Comparison of ENCODE assay signal across 1 cellular context in the genomic region with DNA sequence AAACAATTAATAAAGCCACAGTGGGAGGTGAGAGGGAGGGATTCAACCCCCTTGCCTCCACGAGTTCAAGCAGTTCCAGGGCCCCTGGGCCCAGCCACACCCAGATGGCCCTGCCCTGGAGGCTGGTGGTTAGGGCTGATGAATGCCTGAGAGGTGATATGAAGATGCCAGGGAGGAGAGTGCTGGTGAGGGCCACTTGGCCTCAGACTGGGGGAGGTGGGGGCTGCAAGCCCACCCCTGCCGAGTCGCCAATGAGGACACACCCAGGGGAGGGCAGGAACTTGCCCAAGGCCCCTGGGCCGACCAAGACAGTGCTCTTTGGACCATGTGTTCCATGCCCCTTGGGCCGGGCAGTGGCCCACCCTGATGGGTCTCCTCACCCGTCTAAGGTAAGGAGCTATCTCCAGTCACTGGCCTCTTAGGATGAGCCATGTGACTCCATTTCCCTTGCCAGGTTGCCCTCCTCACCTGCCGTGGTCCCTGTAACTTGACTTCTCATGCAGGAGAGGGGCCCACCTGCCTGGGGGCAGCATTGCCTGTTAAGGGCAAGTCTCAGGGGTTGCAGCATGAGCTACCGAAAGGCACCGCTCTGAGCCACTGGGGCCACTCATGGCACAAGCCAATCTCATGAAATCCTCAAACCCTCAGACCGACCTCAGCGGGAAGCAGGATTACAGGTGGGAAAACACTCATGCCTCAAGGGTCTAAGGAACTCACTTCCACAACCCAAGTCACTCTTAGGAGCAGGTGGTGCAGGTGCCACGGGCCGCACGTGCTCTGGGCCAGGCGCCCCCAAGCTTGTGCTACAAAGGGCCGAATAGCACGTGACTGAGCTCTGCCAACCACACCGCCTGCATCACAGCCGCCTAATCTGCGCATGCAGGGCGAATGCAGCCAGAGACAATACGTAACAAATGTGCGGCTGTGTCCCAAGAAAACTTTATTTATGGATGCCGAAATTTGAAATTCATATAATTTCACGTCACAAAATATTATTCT.
TF ChIP-seq lines count a peak whose summit lies in the region.

No MANE protein-coding gene starts in this region.

TF ChIP-seq in GM23338, 12 proteins besides CTCF, POLR2A, EP300 and RAD21:
- TF ChIP-seq, protein P1, sequence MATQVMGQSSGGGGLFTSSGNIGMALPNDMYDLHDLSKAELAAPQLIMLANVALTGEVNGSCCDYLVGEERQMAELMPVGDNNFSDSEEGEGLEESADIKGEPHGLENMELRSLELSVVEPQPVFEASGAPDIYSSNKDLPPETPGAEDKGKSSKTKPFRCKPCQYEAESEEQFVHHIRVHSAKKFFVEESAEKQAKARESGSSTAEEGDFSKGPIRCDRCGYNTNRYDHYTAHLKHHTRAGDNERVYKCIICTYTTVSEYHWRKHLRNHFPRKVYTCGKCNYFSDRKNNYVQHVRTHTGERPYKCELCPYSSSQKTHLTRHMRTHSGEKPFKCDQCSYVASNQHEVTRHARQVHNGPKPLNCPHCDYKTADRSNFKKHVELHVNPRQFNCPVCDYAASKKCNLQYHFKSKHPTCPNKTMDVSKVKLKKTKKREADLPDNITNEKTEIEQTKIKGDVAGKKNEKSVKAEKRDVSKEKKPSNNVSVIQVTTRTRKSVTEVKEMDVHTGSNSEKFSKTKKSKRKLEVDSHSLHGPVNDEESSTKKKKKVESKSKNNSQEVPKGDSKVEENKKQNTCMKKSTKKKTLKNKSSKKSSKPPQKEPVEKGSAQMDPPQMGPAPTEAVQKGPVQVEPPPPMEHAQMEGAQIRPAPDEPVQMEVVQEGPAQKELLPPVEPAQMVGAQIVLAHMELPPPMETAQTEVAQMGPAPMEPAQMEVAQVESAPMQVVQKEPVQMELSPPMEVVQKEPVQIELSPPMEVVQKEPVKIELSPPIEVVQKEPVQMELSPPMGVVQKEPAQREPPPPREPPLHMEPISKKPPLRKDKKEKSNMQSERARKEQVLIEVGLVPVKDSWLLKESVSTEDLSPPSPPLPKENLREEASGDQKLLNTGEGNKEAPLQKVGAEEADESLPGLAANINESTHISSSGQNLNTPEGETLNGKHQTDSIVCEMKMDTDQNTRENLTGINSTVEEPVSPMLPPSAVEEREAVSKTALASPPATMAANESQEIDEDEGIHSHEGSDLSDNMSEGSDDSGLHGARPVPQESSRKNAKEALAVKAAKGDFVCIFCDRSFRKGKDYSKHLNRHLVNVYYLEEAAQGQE (IDR thresholded peaks at IDR 0.05; ENCODE audit: unreplicated experiment), result no peak
- no peak for TF ChIP-seq EZH2phosphoT487 (IDR thresholded peaks at IDR 0.05; ENCODE audit: unreplicated experiment)
- no peak for TF ChIP-seq JUNB (IDR thresholded peaks at IDR 0.05; ENCODE audit: unreplicated experiment)
